24 cellular contexts compared by ENCODE assay signal in genomic region chr11:18064035-18064434, GRCh38. TPM values are rescaled to one million over a fixed set of nuclear protein-coding genes. Genes with fewer than 3 reads are reported as not detected.
DNase-seq lines count a peak whose midpoint lies in the region; ATAC-seq, FAIRE-seq and TF ChIP-seq lines count a peak whose summit lies in the region.
"Had no signal": no experiment of that assay in that cellular context is flagged by ENCODE, and none has a peak within 500 bp of the region (broad histone marks: within the 10 kb centered on the region; RNA-seq: fewer than 3 reads in every experiment).

No MANE protein-coding gene starts in this region.

- no peaks in the 10 kb centered on the region for H3K36me3 ChIP-seq in pancreas
- H3K36me3 ChIP-seq: heart left ventricle, left ventricle myocardium inferior had no signal

- H3K4me3 ChIP-seq in pancreas = no peak overlapping the region
- H3K4me3 ChIP-seq: heart left ventricle, left ventricle myocardium inferior had no signal

- no peaks in the 10 kb centered on the region for H3K27me3 ChIP-seq in pancreas
- H3K27me3 ChIP-seq: heart left ventricle had no signal

- no peak for FAIRE-seq in pancreas (lab: Jason Lieb, UNC)
- FAIRE-seq: RCC 7860 had no signal

- WGBS in pancreas, 2 donors = 19 to 21% methylated on average over 3 of the region's 3 CpGs

- no peaks in the 10 kb centered on the region for H3K36me3 Mint-ChIP-seq in activated CD4-positive, alpha-beta T cell treated with anti-CD3 and anti-CD28 coated beads, Interleukin-2, amount 10 ng/mL, durations not matched to agents 24 days and 14 days (ENCODE audit: low read depth)
- H3K36me3 Mint-ChIP-seq: CD14-positive monocyte had no signal

- H3K9me3 Mint-ChIP-seq in activated CD4-positive, alpha-beta T cell treated with anti-CD3 and anti-CD28 coated beads, Interleukin-2, amount 10 ng/mL, durations not matched to agents 24 days and 14 days = no peaks in the 10 kb centered on the region
- H3K9me3 Mint-ChIP-seq: activated B cell treated with CpG ODN at 0.5 μM for 24 hours; activated T-cell treated with anti-CD3 and anti-CD28 coated beads, Interleukin-2, amount 50 U/mL, for 4 hours; CD14-positive monocyte; H9; stimulated activated memory B cell treated with anti-CD40 and anti-IgM and Interleukin-4, amounts not matched to agents 10 μg/mL and 1 μg/mL and 100 μg/mL, for 72 hours; T-helper 2 cell treated with Interferon-gamma antibody and Interleukin-4, amounts not matched to agents 5 μg/mL and 100 μg/mL, for 36 hours had no signal

- H3K4me3 Mint-ChIP-seq in activated CD4-positive, alpha-beta T cell treated with anti-CD3 and anti-CD28 coated beads, Interleukin-2, amount 10 ng/mL, durations not matched to agents 24 days and 14 days = no peak overlapping the region
- H3K4me3 Mint-ChIP-seq: activated B cell treated with CpG ODN at 0.5 μM for 24 hours; activated CD8-positive, alpha-beta T cell treated with anti-CD3 and anti-CD28 coated beads, Interleukin-2, amount 10 ng/mL, durations not matched to agents 7 days and 5 days; activated T-cell treated with anti-CD3 and anti-CD28 coated beads, Interleukin-2, amount 50 U/mL, for 4 hours; CD14-positive monocyte; H9; stimulated activated memory B cell treated with anti-CD40 and anti-IgM and Interleukin-4, amounts not matched to agents 10 μg/mL and 1 μg/mL and 100 μg/mL, for 72 hours; T-helper 2 cell treated with Interferon-gamma antibody and Interleukin-4, amounts not matched to agents 5 μg/mL and 100 μg/mL, for 36 hours had no signal

- H3K27me3 Mint-ChIP-seq in activated CD4-positive, alpha-beta T cell treated with anti-CD3 and anti-CD28 coated beads, Interleukin-2, amount 10 ng/mL, durations not matched to agents 24 days and 14 days = peaks cover 3% of the 10 kb centered on the region
- H3K27me3 Mint-ChIP-seq: activated B cell treated with CpG ODN at 0.5 μM for 24 hours; stimulated activated memory B cell treated with anti-CD40 and anti-IgM and Interleukin-4, amounts not matched to agents 10 μg/mL and 1 μg/mL and 100 μg/mL, for 72 hours had no signal

- peak overlapping the region in 3 of 4 donors; percentile 45 to 59 (median 54) for H3K27ac ChIP-seq in pancreas
- H3K27ac ChIP-seq: heart left ventricle, left ventricle myocardium inferior had no signal

- no peak for TF ChIP-seq CTCF in pancreas (IDR thresholded peaks at IDR 0.05)

- peaks cover 22 to 32% (median 27%) of the 10 kb centered on the region in 3 donors for H3K4me1 ChIP-seq in pancreas
- H3K4me1 ChIP-seq: heart left ventricle, left ventricle myocardium inferior had no signal

- no peaks in the 10 kb centered on the region for H3K9me3 ChIP-seq in pancreas
- H3K9me3 ChIP-seq: heart left ventricle, left ventricle myocardium inferior, SK-N-SH had no signal

- ATAC-seq in pancreas = peak; percentile 74 to 84 (median 82)
- ATAC-seq in HG02588 (IDR thresholded peaks at IDR 0.05; ENCODE audit: unreplicated experiment) = no peak
- ATAC-seq in GM19467 (IDR thresholded peaks at IDR 0.05; ENCODE audit: unreplicated experiment) = no peak
- ATAC-seq: activated CD8-positive, alpha-beta T cell treated with anti-CD3 and anti-CD28 coated beads, Interleukin-2, amount 10 ng/mL, durations not matched to agents 7 days and 5 days; activated T-cell treated with anti-CD3 and anti-CD28 coated beads, Interleukin-2, amount 50 U/mL, for 4 hours; heart left ventricle; stimulated activated memory B cell treated with anti-CD40 and anti-IgM and Interleukin-4, amounts not matched to agents 10 μg/mL and 1 μg/mL and 100 μg/mL, for 72 hours had no signal

- no peak overlapping the region for H3K27ac Mint-ChIP-seq in activated CD4-positive, alpha-beta T cell treated with anti-CD3 and anti-CD28 coated beads, Interleukin-2, amount 10 ng/mL, durations not matched to agents 24 days and 14 days
- H3K27ac Mint-ChIP-seq: activated B cell treated with CpG ODN at 0.5 μM for 24 hours; activated CD8-positive, alpha-beta T cell treated with anti-CD3 and anti-CD28 coated beads, Interleukin-2, amount 10 ng/mL, durations not matched to agents 7 days and 5 days; CD14-positive monocyte; H9; stimulated activated memory B cell treated with anti-CD40 and anti-IgM and Interleukin-4, amounts not matched to agents 10 μg/mL and 1 μg/mL and 100 μg/mL, for 72 hours; T-helper 2 cell treated with Interferon-gamma antibody and Interleukin-4, amounts not matched to agents 5 μg/mL and 100 μg/mL, for 36 hours had no signal

- peak; percentile 44 for DNase-seq in activated CD4-positive, alpha-beta T cell treated with anti-CD3 and anti-CD28 coated beads, Interleukin-2, amount 10 ng/mL, durations not matched to agents 24 days and 14 days
- no peak for DNase-seq in activated CD4-positive, alpha-beta T cell treated with anti-CD3 and anti-CD28 coated beads, Interleukin-2, amount 50 U/mL, for 1 hour
- DNase-seq in NCI-H2029 (lab: John Stamatoyannopoulos, UW) = peak; percentile 92
- DNase-seq in NCI-H748 treated with DMSO at 0.1 percent for 48 hours (lab: John Stamatoyannopoulos, UW) = peak; percentile 71
- DNase-seq in pancreas = peak in 4 of 6 donors; percentile 24 to 67 (median 61)
- DNase-seq in NCI-H226 = no peak
- DNase-seq: activated B cell treated with CpG ODN at 0.5 μM for 24 hours; activated CD8-positive, alpha-beta T cell treated with anti-CD3 and anti-CD28 coated beads, Interleukin-2, amount 10 ng/mL, durations not matched to agents 7 days and 5 days; activated naive CD4-positive, alpha-beta T cell treated with Interleukin-2 at 50 U/mL for 16 hours; activated T-cell treated with anti-CD3 and anti-CD28 coated beads, Interleukin-2, amount 50 U/mL, for 4 hours; amniotic stem cell; cortex of kidney; H9; heart left ventricle; KBM-7; left ventricle myocardium inferior; NK-92 treated with Interleukin-12 subunit alpha and Interleukin-12 subunit beta, amount 100 ng/mL, for 24 hours; SK-N-SH had no signal

- H3K4me1 Mint-ChIP-seq in activated CD4-positive, alpha-beta T cell treated with anti-CD3 and anti-CD28 coated beads, Interleukin-2, amount 10 ng/mL, durations not matched to agents 24 days and 14 days = no peaks in the 10 kb centered on the region
- H3K4me1 Mint-ChIP-seq: activated B cell treated with CpG ODN at 0.5 μM for 24 hours; CD14-positive monocyte; stimulated activated memory B cell treated with anti-CD40 and anti-IgM and Interleukin-4, amounts not matched to agents 10 μg/mL and 1 μg/mL and 100 μg/mL, for 72 hours had no signal

- intact Hi-C loops in activated CD4-positive, alpha-beta T cell treated with anti-CD3 and anti-CD28 coated beads, Interleukin-2, amount 10 ng/mL, durations not matched to agents 24 days and 14 days (cut with micrococcal nuclease) = no loop called here
- intact Hi-C loops in pancreas (cut with DNase I) = no loop called here

RNA-seq across cellular contexts. Expression of gene TPH1, which starts 18.0 kb away (rescaled TPM):
- 0.36 and 0.56 TPM in 2 replicates for total RNA-seq in activated CD4-positive, alpha-beta T cell treated with anti-CD3 and anti-CD28 coated beads, Interleukin-2, amount 10 ng/mL, durations not matched to agents 24 days and 14 days
- under 1 TPM; 0.03 to 0.35 (median 0.14) TPM for total RNA-seq in pancreas
- polyA plus RNA-seq in pancreas = under 1 TPM; 0.23 to 0.47 TPM
- total RNA-seq: left ventricle myocardium inferior had no signal
- polyA plus RNA-seq: CD14-positive monocyte had no signal

RNA-seq across cellular contexts. Expression of gene SAAL1, which starts 41.8 kb away (rescaled TPM):
- total RNA-seq in activated CD4-positive, alpha-beta T cell treated with anti-CD3 and anti-CD28 coated beads, Interleukin-2, amount 10 ng/mL, durations not matched to agents 24 days and 14 days = 40.1 and 43.5 TPM in 2 replicates
- total RNA-seq in pancreas = 1 to 10 TPM; 4.6 to 7.4 (median 5.5) TPM
- 1 to 10 TPM; 7.0 to 8.8 TPM for polyA plus RNA-seq in pancreas

RNA-seq across cellular contexts. Expression of gene SERGEF, which starts 51.2 kb away (rescaled TPM):
- total RNA-seq in activated CD4-positive, alpha-beta T cell treated with anti-CD3 and anti-CD28 coated beads, Interleukin-2, amount 10 ng/mL, durations not matched to agents 24 days and 14 days = 26.2 and 35.8 TPM in 2 replicates
- total RNA-seq in pancreas = 10 to 100 TPM; 17.8 to 29.6 (median 24.0) TPM
- polyA plus RNA-seq in pancreas = 100 to 1,000 TPM in 1 of 2 donors, 10 to 100 TPM in 1; 51.9 to 101 TPM

Comparison
In these comparisons a context has a peak if more than half of its experiments do, and no peak if none do; other contexts are left out.
1. DNase-seq: peak in activated CD4-positive, alpha-beta T cell treated with anti-CD3 and anti-CD28 coated beads, Interleukin-2, amount 10 ng/mL, durations not matched to agents 24 days and 14 days (single experiment), NCI-H2029 (single experiment), NCI-H748 treated with DMSO at 0.1 percent for 48 hours (single experiment) and pancreas (4 of 6); none in activated CD4-positive, alpha-beta T cell treated with anti-CD3 and anti-CD28 coated beads, Interleukin-2, amount 50 U/mL, for 1 hour (single experiment) and NCI-H226 (single experiment).
2. ATAC-seq: peak in pancreas (4 of 4); none in HG02588 (single experiment) and GM19467 (single experiment).